8 cellular contexts compared by ENCODE assay signal in the genomic region with DNA sequence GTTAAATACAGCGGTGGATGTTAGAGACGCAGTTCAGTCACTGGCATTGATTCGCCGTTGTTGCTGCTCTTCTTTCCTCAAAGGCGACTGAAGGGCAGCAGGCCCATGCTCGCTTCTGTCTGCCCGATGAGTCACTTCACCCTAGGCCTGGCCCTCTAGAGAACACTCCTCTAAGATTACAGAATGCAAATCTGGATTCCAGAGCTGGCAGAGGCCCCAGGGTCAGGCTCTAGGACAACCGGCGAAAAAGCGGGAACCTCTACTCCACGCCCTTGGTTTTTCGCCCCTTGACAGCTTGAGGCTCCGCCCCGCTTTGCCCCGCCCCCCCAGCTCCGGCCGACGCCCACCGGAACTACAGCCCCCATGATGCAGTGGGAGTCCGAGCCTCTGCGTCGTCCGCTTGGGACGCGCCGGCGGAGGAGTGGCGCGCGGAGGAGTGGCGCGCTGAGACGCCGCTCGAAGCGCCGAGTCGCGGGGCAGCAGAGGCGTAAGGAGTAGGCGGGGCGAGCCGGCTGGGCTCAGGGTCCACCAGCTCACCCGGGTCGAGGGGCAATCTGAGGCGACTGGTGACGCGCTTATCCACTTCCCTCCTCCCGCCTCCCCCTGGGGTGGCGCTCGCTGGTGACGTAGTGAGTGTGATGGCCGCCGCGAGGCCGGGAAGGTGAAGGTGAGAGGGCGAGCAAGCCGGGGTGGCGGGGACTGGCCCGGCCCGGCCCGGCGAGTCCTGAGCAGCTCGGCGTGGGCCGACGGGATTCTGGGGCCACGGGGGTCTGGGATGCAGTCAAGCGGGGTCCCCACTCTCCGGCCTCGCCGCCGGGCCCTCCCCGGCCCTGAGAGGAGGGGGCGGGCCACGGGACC. TPM values are rescaled to one million over a fixed set of nuclear protein-coding genes. Genes with fewer than 3 reads are reported as not detected.
A peak's percentile ranks its signal among the peaks of the same experiment; 100 is the strongest.
DNase-seq lines count a peak whose midpoint lies in the region; ATAC-seq and TF ChIP-seq lines count a peak whose summit lies in the region.

A gene (plus strand): TSS at position 627 of the 858 bp plus-strand sequence. CDS start 8,725 bp downstream, outside the sequence.

- POLR2A ChIA-PET in SK-N-SH (lab: Yijun Ruan, JAX): interaction anchor here (0.6 to 3.5 kb wide), 5 partner anchors 30 to 71 kb away, joined by 3 to 37 read pairs (median 4); a partner anchor contains a TSS

- H3K27me3 ChIP-seq in SK-N-SH (ENCODE audit: insufficient read depth) (no peaks in the 10 kb centered on the region), suprapubic skin (no peaks in the 10 kb centered on the region)

- peak; percentile 90 for ATAC-seq in HG02571 (IDR thresholded peaks at IDR 0.05; ENCODE audit: unreplicated experiment)

- peak; percentile 91 for DNase-seq in GM04504 (ENCODE audit: low read depth)
- peak; percentile 99 for DNase-seq in NCI-H1048 (lab: John Stamatoyannopoulos, UW)
- peak; percentile 99 for DNase-seq in SK-N-SH
- peak; percentile 93 for DNase-seq in activated naive CD4-positive, alpha-beta T cell treated with anti-CD3 and anti-CD28 coated beads, Interleukin-2, amount 50 U/mL, for 16 hours
- peak; percentile 95 for DNase-seq in germinal center (ENCODE audit: low spot score)
- DNase-seq in nucleus accumbens (lab: John Stamatoyannopoulos, UW): peak; percentile 70 to 100 (median 94)
- DNase-seq in suprapubic skin (ENCODE audit: low spot score in 2 of 2): peak; percentile 97

- TF ChIP-seq CTCF in SK-N-SH (IDR thresholded peaks at IDR 0.05) (no peak), suprapubic skin (IDR thresholded peaks at IDR 0.05) (no peak)

- peak within 1 kb of the TSS; percentile 84; the same call in 1 of the 2 replicates for H2AFZ ChIP-seq in SK-N-SH (ENCODE audit: low read depth)

- H3K4me1 ChIP-seq in SK-N-SH (ENCODE audit: control insufficient read depth in 1 of 2, insufficient read depth in 2 of 2, low read depth in 1 of 2, low read length in 1 of 2) (peaks cover 27 to 34% of the 10 kb centered on the region in 2 experiments; a peak in 2 of 4 replicates), suprapubic skin (peaks cover 65% of the 10 kb centered on the region)

- 0 out of 2 replicates have a peak, but pooled peaks cover 6% of the 10 kb centered on the region for H4K20me1 ChIP-seq in SK-N-SH (ENCODE audit: insufficient read depth)

- peak within 1 kb of the TSS; percentile 95 for H3K9ac ChIP-seq in SK-N-SH

- H3K36me3 ChIP-seq in SK-N-SH (replicated peaks in 1 of 2; ENCODE audit: control insufficient read depth in 1 of 2, insufficient read depth in 2 of 2, low read length in 1 of 2) (peaks cover 20 to 29% of the 10 kb centered on the region in 2 experiments), suprapubic skin (peaks cover 29% of the 10 kb centered on the region)

- no peak for TF ChIP-seq RAD21 in SK-N-SH (IDR thresholded peaks at IDR 0.05; ENCODE audit: low read length)

- H3K9me2 ChIP-seq in SK-N-SH: no peaks in the 10 kb centered on the region

- peaks cover 26% of the 10 kb centered on the region for H3F3A ChIP-seq in SK-N-SH (replicated peaks; ENCODE audit: insufficient read depth)

- CTCF ChIA-PET in SK-N-SH (lab: Yijun Ruan, JAX): interaction anchor here (0.7 to 2.4 kb wide), 7 partner anchors 13 to 142 kb away, joined by 3 to 9 read pairs (median 3); no protein-coding TSS in a partner anchor

- peaks cover 48% of the 10 kb centered on the region for H3K79me2 ChIP-seq in SK-N-SH (ENCODE audit: insufficient read depth)

- H3K9me3 ChIP-seq in SK-N-SH (no peaks in the 10 kb centered on the region), suprapubic skin (no peaks in the 10 kb centered on the region)

- H3K4me2 ChIP-seq in SK-N-SH: peak within 1 kb of the TSS; percentile 99

- TF ChIP-seq EP300 in SK-N-SH (IDR thresholded peaks at IDR 0.05; ENCODE audit: borderline replicate concordance in 1 of 2, low read depth in 1 of 2, low read length in 1 of 2): peak in 1 of 2 experiments; percentile 22; a peak in 1 of 4 replicates
- TF ChIP-seq EP300 in suprapubic skin (IDR thresholded peaks at IDR 0.05): no peak

- 2% methylated on average over 9 of the region's 76 CpGs for WGBS in SK-N-SH (ENCODE audit: low lambda C conversion rate)
- WGBS in suprapubic skin: 0% methylated on average over 32 of the region's 76 CpGs

- H3K27ac ChIP-seq in SK-N-SH (ENCODE audit: low read depth in 2 of 2, low read length in 1 of 2) (peak within 1 kb of the TSS; percentile 78 to 85), suprapubic skin (peak within 1 kb of the TSS; percentile 98)

- peak in 1 of 2 donors; percentile 67 for TF ChIP-seq POLR2A in suprapubic skin (IDR thresholded peaks at IDR 0.05)

- H3K4me3 ChIP-seq in SK-N-SH (ENCODE audit: low read depth in 2 of 2, low read length in 1 of 2): peak within 1 kb of the TSS; percentile 80 to 96
- H3K4me3 ChIP-seq in suprapubic skin: peak within 1 kb of the TSS; percentile 98

TF ChIP-seq in SK-N-SH, 30 proteins besides CTCF, POLR2A, EP300 and RAD21 (continues in another document):
- TF ChIP-seq POLR2AphosphoS5 (IDR thresholded peaks at IDR 0.05; ENCODE audit: low read depth, low read length) (peak; percentile 26), GATA2 (CRISPR knock-in tag; IDR thresholded peaks at IDR 0.05) (no peak), CHD2 (IDR thresholded peaks at IDR 0.05; ENCODE audit: low read length, partially characterized antibody) (peak; percentile 62), FOSL2 (IDR thresholded peaks at IDR 0.05; ENCODE audit: borderline replicate concordance, low read depth) (peak; percentile 64; the same call in 1 of the 2 replicates), MXI1 (IDR thresholded peaks at IDR 0.05; ENCODE audit: low read depth, low read length) (peak; percentile 88), SIN3A (IDR thresholded peaks at IDR 0.05; ENCODE audit: borderline replicate concordance, low read depth, low read length) (peak; percentile 71; the same call in 1 of the 2 replicates), TAF1 (IDR thresholded peaks at IDR 0.05; ENCODE audit: borderline replicate concordance, low read depth, low read length) (peak; percentile 92), JUND (IDR thresholded peaks at IDR 0.05) (peak; percentile 42; the same call in 1 of the 2 replicates), FOXJ3 (CRISPR knock-in tag; IDR thresholded peaks at IDR 0.05) (no peak; the same call in 1 of the 2 replicates), SMC3 (IDR thresholded peaks at IDR 0.05; ENCODE audit: low read depth, low read length) (no peak), YY1 (IDR thresholded peaks at IDR 0.05; ENCODE audit: low read depth) (peak; percentile 96)
- TF ChIP-seq, protein P1, sequence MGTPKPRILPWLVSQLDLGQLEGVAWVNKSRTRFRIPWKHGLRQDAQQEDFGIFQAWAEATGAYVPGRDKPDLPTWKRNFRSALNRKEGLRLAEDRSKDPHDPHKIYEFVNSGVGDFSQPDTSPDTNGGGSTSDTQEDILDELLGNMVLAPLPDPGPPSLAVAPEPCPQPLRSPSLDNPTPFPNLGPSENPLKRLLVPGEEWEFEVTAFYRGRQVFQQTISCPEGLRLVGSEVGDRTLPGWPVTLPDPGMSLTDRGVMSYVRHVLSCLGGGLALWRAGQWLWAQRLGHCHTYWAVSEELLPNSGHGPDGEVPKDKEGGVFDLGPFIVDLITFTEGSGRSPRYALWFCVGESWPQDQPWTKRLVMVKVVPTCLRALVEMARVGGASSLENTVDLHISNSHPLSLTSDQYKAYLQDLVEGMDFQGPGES (IDR thresholded peaks at IDR 0.05; ENCODE audit: low read depth, low read length): no peak
- TF ChIP-seq, protein P2, sequence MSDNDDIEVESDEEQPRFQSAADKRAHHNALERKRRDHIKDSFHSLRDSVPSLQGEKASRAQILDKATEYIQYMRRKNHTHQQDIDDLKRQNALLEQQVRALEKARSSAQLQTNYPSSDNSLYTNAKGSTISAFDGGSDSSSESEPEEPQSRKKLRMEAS (IDR thresholded peaks at IDR 0.05; ENCODE audit: low read depth): peak; percentile 50; the same call in 1 of the 2 replicates
- TF ChIP-seq, protein P3, sequence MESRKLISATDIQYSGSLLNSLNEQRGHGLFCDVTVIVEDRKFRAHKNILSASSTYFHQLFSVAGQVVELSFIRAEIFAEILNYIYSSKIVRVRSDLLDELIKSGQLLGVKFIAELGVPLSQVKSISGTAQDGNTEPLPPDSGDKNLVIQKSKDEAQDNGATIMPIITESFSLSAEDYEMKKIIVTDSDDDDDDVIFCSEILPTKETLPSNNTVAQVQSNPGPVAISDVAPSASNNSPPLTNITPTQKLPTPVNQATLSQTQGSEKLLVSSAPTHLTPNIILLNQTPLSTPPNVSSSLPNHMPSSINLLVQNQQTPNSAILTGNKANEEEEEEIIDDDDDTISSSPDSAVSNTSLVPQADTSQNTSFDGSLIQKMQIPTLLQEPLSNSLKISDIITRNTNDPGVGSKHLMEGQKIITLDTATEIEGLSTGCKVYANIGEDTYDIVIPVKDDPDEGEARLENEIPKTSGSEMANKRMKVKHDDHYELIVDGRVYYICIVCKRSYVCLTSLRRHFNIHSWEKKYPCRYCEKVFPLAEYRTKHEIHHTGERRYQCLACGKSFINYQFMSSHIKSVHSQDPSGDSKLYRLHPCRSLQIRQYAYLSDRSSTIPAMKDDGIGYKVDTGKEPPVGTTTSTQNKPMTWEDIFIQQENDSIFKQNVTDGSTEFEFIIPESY (IDR thresholded peaks at IDR 0.05; ENCODE audit: borderline replicate concordance, low read depth): peak; percentile 45; the same call in 1 of the 2 replicates
- TF ChIP-seq, protein P4, sequence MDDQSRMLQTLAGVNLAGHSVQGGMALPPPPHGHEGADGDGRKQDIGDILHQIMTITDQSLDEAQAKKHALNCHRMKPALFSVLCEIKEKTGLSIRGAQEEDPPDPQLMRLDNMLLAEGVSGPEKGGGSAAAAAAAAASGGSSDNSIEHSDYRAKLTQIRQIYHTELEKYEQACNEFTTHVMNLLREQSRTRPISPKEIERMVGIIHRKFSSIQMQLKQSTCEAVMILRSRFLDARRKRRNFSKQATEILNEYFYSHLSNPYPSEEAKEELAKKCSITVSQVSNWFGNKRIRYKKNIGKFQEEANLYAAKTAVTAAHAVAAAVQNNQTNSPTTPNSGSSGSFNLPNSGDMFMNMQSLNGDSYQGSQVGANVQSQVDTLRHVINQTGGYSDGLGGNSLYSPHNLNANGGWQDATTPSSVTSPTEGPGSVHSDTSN (IDR thresholded peaks at IDR 0.05): peak; percentile 34
- TF ChIP-seq, protein P5, sequence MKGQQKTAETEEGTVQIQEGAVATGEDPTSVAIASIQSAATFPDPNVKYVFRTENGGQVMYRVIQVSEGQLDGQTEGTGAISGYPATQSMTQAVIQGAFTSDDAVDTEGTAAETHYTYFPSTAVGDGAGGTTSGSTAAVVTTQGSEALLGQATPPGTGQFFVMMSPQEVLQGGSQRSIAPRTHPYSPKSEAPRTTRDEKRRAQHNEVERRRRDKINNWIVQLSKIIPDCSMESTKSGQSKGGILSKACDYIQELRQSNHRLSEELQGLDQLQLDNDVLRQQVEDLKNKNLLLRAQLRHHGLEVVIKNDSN (IDR thresholded peaks at IDR 0.05; ENCODE audit: borderline replicate concordance, low read depth): 0 out of 2 replicates have a peak, but pooled peaks have one; percentile 5

RNA-seq across cellular contexts. Expression of the gene that starts here (rescaled TPM):
- 43.2 and 46.1 TPM in 2 replicates for polyA plus RNA-seq in SK-N-SH (2012; rRNA removed)
- polyA plus RNA-seq in SK-N-SH (2012; cell fraction: cytosol; rRNA removed): 31.0 and 37.2 TPM in 2 replicates
- 56.3 and 62.9 TPM in 2 replicates for polyA plus RNA-seq in SK-N-SH (2012; cell fraction: nucleus; rRNA removed)
- total RNA-seq in suprapubic skin: 100 to 1,000 TPM; 106 to 146 (median 124) TPM

Comparison
In these comparisons a context has a peak if more than half of its experiments do, and no peak if none do; other contexts are left out.
1. Peak in every context shown above with its lines: DNase-seq, ATAC-seq, H3K4me3 ChIP-seq and H3K27ac ChIP-seq.